In the genomic region with DNA sequence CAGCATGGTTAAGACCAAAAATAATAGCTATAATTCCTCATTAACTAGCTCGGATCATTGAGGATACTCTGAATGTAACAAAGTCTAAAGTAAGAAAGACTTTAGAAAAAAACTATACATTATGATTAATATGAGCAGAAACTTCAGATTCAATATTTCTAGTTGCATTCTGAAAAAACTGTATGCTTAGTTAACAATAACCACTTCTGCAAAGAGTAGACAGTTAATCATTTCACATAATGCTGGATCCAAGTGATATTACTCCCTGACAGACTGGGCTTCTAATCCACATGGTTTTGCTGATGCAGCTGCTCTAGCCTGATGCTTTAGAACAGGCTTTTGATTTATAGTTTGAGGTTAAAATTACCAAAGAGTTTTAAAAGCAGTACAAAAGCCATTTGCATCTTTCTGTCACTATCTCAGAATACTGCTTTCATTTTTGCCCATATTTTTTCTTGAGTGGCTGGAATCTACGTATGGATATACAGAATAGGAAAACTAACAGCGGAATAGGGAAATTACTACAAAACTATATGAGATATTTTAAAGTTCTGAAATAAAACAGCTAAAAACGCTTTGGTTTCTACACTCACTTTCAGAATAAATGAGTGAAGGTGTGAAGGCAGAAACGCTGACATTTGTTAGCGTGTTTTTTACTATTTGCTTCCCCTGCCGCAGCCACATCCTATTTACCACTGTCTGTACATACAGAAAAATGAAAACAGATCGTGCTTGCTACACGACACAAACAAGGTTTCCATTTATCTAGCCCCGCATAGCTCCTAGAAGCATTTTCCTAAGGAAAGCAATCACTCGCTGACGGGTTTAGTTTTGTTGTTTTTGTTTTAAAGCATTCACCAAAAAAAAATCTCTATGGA, we compare ENCODE assay signal across 15 cellular contexts.
DNase-seq lines count a peak whose midpoint lies in the region; ATAC-seq and TF ChIP-seq lines count a peak whose summit lies in the region.
"Had no signal": no experiment of that assay in that cellular context is flagged by ENCODE, and none has a peak within 500 bp of the region (broad histone marks: within the 10 kb centered on the region; RNA-seq: fewer than 3 reads in every experiment).

No MANE protein-coding gene starts in this region.

- no peaks in the 10 kb centered on the region for H3K79me2 ChIP-seq in hepatocyte

- peak overlapping the region; percentile 42 for H3K27ac ChIP-seq in hepatocyte
- H3K27ac ChIP-seq: pancreas had no signal

- H3K4me3 Mint-ChIP-seq in activated T-cell treated with anti-CD3 and anti-CD28 coated beads, Interleukin-2, amount 50 U/mL, for 72 hours: peak overlapping the region; percentile 34 to 69
- peak overlapping the region; percentile 67 for H3K4me3 Mint-ChIP-seq in T-helper 2 cell treated with Interferon-gamma antibody and Interleukin-4, amounts not matched to agents 5 μg/mL and 100 μg/mL, for 36 hours
- H3K4me3 Mint-ChIP-seq in type B pancreatic cell: peak overlapping the region; percentile 44
- H3K4me3 Mint-ChIP-seq: GM23338 had no signal

- peaks cover 11% of the 10 kb centered on the region for H3K4me1 Mint-ChIP-seq in activated T-cell treated with anti-CD3 and anti-CD28 coated beads, Interleukin-2, amount 50 U/mL, for 72 hours (ENCODE audit: low read depth)
- H3K4me1 Mint-ChIP-seq in T-helper 2 cell treated with Interferon-gamma antibody and Interleukin-4, amounts not matched to agents 5 μg/mL and 100 μg/mL, for 36 hours (ENCODE audit: low read depth): peaks cover 11% of the 10 kb centered on the region
- peaks cover 29% of the 10 kb centered on the region for H3K4me1 Mint-ChIP-seq in type B pancreatic cell (ENCODE audit: unreplicated experiment)

- H3K9me3 Mint-ChIP-seq in activated T-cell treated with anti-CD3 and anti-CD28 coated beads, Interleukin-2, amount 50 U/mL, for 72 hours: peaks cover 0 to 3% of the 10 kb centered on the region in 2 donors
- no peaks in the 10 kb centered on the region for H3K9me3 Mint-ChIP-seq in T-helper 2 cell treated with Interferon-gamma antibody and Interleukin-4, amounts not matched to agents 5 μg/mL and 100 μg/mL, for 36 hours
- H3K9me3 Mint-ChIP-seq in type B pancreatic cell: no peaks in the 10 kb centered on the region
- H3K9me3 Mint-ChIP-seq: GM23338 had no signal

- no peak overlapping the region for H3K27ac Mint-ChIP-seq in activated T-cell treated with anti-CD3 and anti-CD28 coated beads, Interleukin-2, amount 50 U/mL, for 72 hours
- H3K27ac Mint-ChIP-seq in T-helper 2 cell treated with Interferon-gamma antibody and Interleukin-4, amounts not matched to agents 5 μg/mL and 100 μg/mL, for 36 hours: no peak overlapping the region
- H3K27ac Mint-ChIP-seq in type B pancreatic cell: no peak overlapping the region
- H3K27ac Mint-ChIP-seq: GM23338 had no signal

- H3K9me3 ChIP-seq in hepatocyte (ENCODE audit: low read depth): no peaks in the 10 kb centered on the region
- H3K9me3 ChIP-seq: pancreas had no signal

- H3K4me2 ChIP-seq in hepatocyte: peak overlapping the region; percentile 61
- H3K4me2 ChIP-seq: GM23338 had no signal

- H3K4me3 ChIP-seq in hepatocyte: no peak overlapping the region
- H3K4me3 ChIP-seq: GM23338, lung, pancreas had no signal

- H3K4me1 ChIP-seq in hepatocyte (ENCODE audit: insufficient read depth): peaks cover 5% of the 10 kb centered on the region

- 55% methylated on average over 12 of the region's 12 CpGs for WGBS in hepatocyte (ENCODE audit: low lambda C conversion rate, missing lambda C conversion rate)

- no peaks in the 10 kb centered on the region for H3K36me3 ChIP-seq in hepatocyte (replicated peaks; ENCODE audit: insufficient read depth, low read depth)
- H3K36me3 ChIP-seq: pancreas had no signal

- H3K9me2 ChIP-seq in hepatocyte (replicated peaks; ENCODE audit: insufficient read depth): no peaks in the 10 kb centered on the region

- peaks cover 12% of the 10 kb centered on the region for H3K27me3 Mint-ChIP-seq in activated T-cell treated with anti-CD3 and anti-CD28 coated beads, Interleukin-2, amount 50 U/mL, for 72 hours (ENCODE audit: low read depth)
- peaks cover 26% of the 10 kb centered on the region for H3K27me3 Mint-ChIP-seq in T-helper 2 cell treated with Interferon-gamma antibody and Interleukin-4, amounts not matched to agents 5 μg/mL and 100 μg/mL, for 36 hours (ENCODE audit: low read depth)
- no peaks in the 10 kb centered on the region for H3K27me3 Mint-ChIP-seq in type B pancreatic cell

- no peaks in the 10 kb centered on the region for H3K27me3 ChIP-seq in hepatocyte
- H3K27me3 ChIP-seq: pancreas had no signal

- no peak for DNase-seq in activated T-cell treated with anti-CD3 and anti-CD28 coated beads, Interleukin-2, amount 50 U/mL, for 72 hours
- DNase-seq in activated T-cell treated with anti-CD3 and anti-CD28 coated beads, Interleukin-2, amount 50 U/mL, for 48 hours: no peak
- DNase-seq in T-helper 2 cell treated with Interferon-gamma antibody and Interleukin-4, amounts not matched to agents 5 μg/mL and 100 μg/mL, for 36 hours (ENCODE audit: low spot score): no peak
- DNase-seq in hepatocyte (ENCODE audit: low spot score) (no peak), type B pancreatic cell (ENCODE audit: extremely low spot score, unreplicated experiment) (no peak), anterior cingulate cortex (lab: John Stamatoyannopoulos, UW) (no peak), cortex of kidney (lab: John Stamatoyannopoulos, UW) (no peak)
- DNase-seq: AML-193; hippocampal formation; NCI-H226; pancreas; stimulated activated CD4-positive, alpha-beta T cell treated with anti-CD3 and anti-CD28 coated beads, Interleukin-15, amount 100 ng/mL, for 24 hours had no signal

- H2AFZ ChIP-seq in hepatocyte: no peak overlapping the region

- TF ChIP-seq CTCF in hepatocyte (IDR thresholded peaks at IDR 0.05; ENCODE audit: poor library complexity) (no peak), type B pancreatic cell (conservative IDR thresholded peaks at IDR 0.05) (no peak)

- ATAC-seq in activated T-cell treated with anti-CD3 and anti-CD28 coated beads, Interleukin-2, amount 50 U/mL, for 72 hours (replicated peaks in 1 of 2): no peak
- no peak for ATAC-seq in HG02678 (IDR thresholded peaks at IDR 0.05; ENCODE audit: unreplicated experiment)
- ATAC-seq: GM23338, pancreas had no signal

- no peaks in the 10 kb centered on the region for H3K36me3 Mint-ChIP-seq in activated T-cell treated with anti-CD3 and anti-CD28 coated beads, Interleukin-2, amount 50 U/mL, for 72 hours (ENCODE audit: insufficient read depth in 2 of 2)
- no peaks in the 10 kb centered on the region for H3K36me3 Mint-ChIP-seq in T-helper 2 cell treated with Interferon-gamma antibody and Interleukin-4, amounts not matched to agents 5 μg/mL and 100 μg/mL, for 36 hours (ENCODE audit: low read depth)
- H3K36me3 Mint-ChIP-seq in type B pancreatic cell: no peaks in the 10 kb centered on the region

- no peaks in the 10 kb centered on the region for H4K20me1 ChIP-seq in hepatocyte (ENCODE audit: insufficient read depth, poor library complexity, severe bottlenecking)
